In genomic region chr6:96899599-96899998, GRCh38 we compare ENCODE assay signal across 24 cellular contexts. TPM values are rescaled to one million over a fixed set of nuclear protein-coding genes. Genes with fewer than 3 reads are reported as not detected.
DNase-seq lines count a peak whose midpoint lies in the region; ATAC-seq and TF ChIP-seq lines count a peak whose summit lies in the region.
"Had no signal": no experiment of that assay in that cellular context is flagged by ENCODE, and none has a peak within 500 bp of the region (broad histone marks: within the 10 kb centered on the region; RNA-seq: fewer than 3 reads in every experiment).

No MANE protein-coding gene starts in this region.

- H3K9me3 ChIP-seq in CD8-positive, alpha-beta memory T cell (ENCODE audit: low read length): no peaks in the 10 kb centered on the region
- H3K9me3 ChIP-seq in WERI-Rb-1 (ENCODE audit: severe bottlenecking) (no peaks in the 10 kb centered on the region), esophagus muscularis mucosa (no peaks in the 10 kb centered on the region), gastrocnemius medialis (no peaks in the 10 kb centered on the region), osteoblast (ENCODE audit: low read depth, low read length) (no peaks in the 10 kb centered on the region), HAP-1 (no peaks in the 10 kb centered on the region)
- H3K9me3 ChIP-seq: pancreas, testis had no signal

- DNase-seq in CD8-positive, alpha-beta memory T cell: no peak
- no peak for DNase-seq in WERI-Rb-1
- DNase-seq in esophagus muscularis mucosa (ENCODE audit: extremely low spot score): no peak
- no peak for DNase-seq in gastrocnemius medialis
- DNase-seq in osteoblast (ENCODE audit: insufficient read length, low spot score, missing footprints): no peak
- no peak for DNase-seq in HAP-1 (ENCODE audit: low spot score in 2 of 2)
- no peak for DNase-seq in SW480 (ENCODE audit: low spot score)
- DNase-seq: activated CD4-positive, alpha-beta T cell treated with anti-CD3 and anti-CD28 coated beads, Interleukin-2, amount 10 ng/mL, durations not matched to agents 24 days and 14 days; activated naive CD4-positive, alpha-beta T cell; activated T-cell treated with anti-CD3 and anti-CD28 coated beads, Interleukin-2, amount 50 U/mL, for 24 hours; left ventricle myocardium superior; MV-4-11; pancreas; stimulated activated CD4-positive, alpha-beta T cell treated with anti-CD3 and anti-CD28 coated beads, Interleukin-4, amount 100 ng/mL, for 4 hours had no signal

- H3K79me2 ChIP-seq in osteoblast (ENCODE audit: insufficient read depth, low read length): peaks cover 20% of the 10 kb centered on the region

- peaks cover 2 to 7% of the 10 kb centered on the region in 2 donors for H3K27me3 Mint-ChIP-seq in CD8-positive, alpha-beta memory T cell

- H3K9me3 Mint-ChIP-seq in CD8-positive, alpha-beta memory T cell: no peaks in the 10 kb centered on the region
- H3K9me3 Mint-ChIP-seq: activated CD4-positive, alpha-beta T cell treated with anti-CD3 and anti-CD28 coated beads, Interleukin-2, amount 10 ng/mL, durations not matched to agents 24 days and 14 days; activated T-cell treated with anti-CD3 and anti-CD28 coated beads, Interleukin-2, amount 50 U/mL, for 24 hours; dendritic cell treated with granulocyte-macrophage colony-stimulating factor and Interleukin-4, amounts not matched to agents 40 ng/mL and 50 ng/mL, for 4 days; HFFc6; natural killer cell treated with Interleukin-12 subunit alpha and Interleukin-12 subunit beta and Interleukin-15 and Interleukin-18, amount 100 ng/mL, for 72 hours; stimulated activated memory B cell treated with anti-CD40 and anti-IgM and Interleukin-4, amounts not matched to agents 10 μg/mL and 1 μg/mL and 100 μg/mL, for 72 hours; T-helper 2 cell treated with Interferon-gamma antibody and Interleukin-4, amounts not matched to agents 5 μg/mL and 100 μg/mL, for 36 hours had no signal

- H3K4me3 ChIP-seq in CD8-positive, alpha-beta memory T cell (ENCODE audit: low read length): no peak overlapping the region
- H3K4me3 ChIP-seq in WERI-Rb-1 (ENCODE audit: low read depth, low read length) (no peak overlapping the region), esophagus muscularis mucosa (no peak overlapping the region), gastrocnemius medialis (no peak overlapping the region), osteoblast (ENCODE audit: insufficient read depth, low read length) (no peak overlapping the region), HAP-1 (no peak overlapping the region)
- H3K4me3 ChIP-seq: pancreas, testis had no signal

- H3K4me1 Mint-ChIP-seq in CD8-positive, alpha-beta memory T cell: peaks cover 22 to 42% (median 37%) of the 10 kb centered on the region in 3 donors

- no peak overlapping the region for H3K4me2 ChIP-seq in osteoblast (ENCODE audit: insufficient read depth, low read length)

- TF ChIP-seq EP300 in esophagus muscularis mucosa (IDR thresholded peaks at IDR 0.05): no peak

- TF ChIP-seq POLR2A in esophagus muscularis mucosa (IDR thresholded peaks at IDR 0.05; ENCODE audit: low read depth): no peak
- TF ChIP-seq POLR2A in gastrocnemius medialis (IDR thresholded peaks at IDR 0.05): no peak

- H2AFZ ChIP-seq in osteoblast (ENCODE audit: low read length): no peak overlapping the region

- H4K20me1 ChIP-seq in osteoblast (ENCODE audit: insufficient read depth, low read length): no peaks in the 10 kb centered on the region

- TF ChIP-seq CTCF in WERI-Rb-1 (IDR thresholded peaks at IDR 0.05; ENCODE audit: low read depth, low read length): no peak
- no peak for TF ChIP-seq CTCF in esophagus muscularis mucosa (IDR thresholded peaks at IDR 0.05)
- TF ChIP-seq CTCF in gastrocnemius medialis (IDR thresholded peaks at IDR 0.05 in 4 of 5, conservative IDR thresholded peaks at IDR 0.05 in 1 of 5): no peak
- no peak for TF ChIP-seq CTCF in osteoblast (IDR thresholded peaks at IDR 0.05; ENCODE audit: extremely low read depth, low read depth, low read length)

- in situ Hi-C loops in gastrocnemius medialis (cut with MboI; ENCODE audit: low sequenced_read_pairs in 4 of 4) (loop anchor here in 3 of 4 donors (10.0 to 25.0 kb wide), 2 partner anchors 362 to 375 kb away; partner anchors contain the start of gene UFL1 (in 1 of the 3)), HAP-1 (cut with MboI; ENCODE audit: low sequenced_read_pairs) (loop anchor here (25.0 kb wide), 1 partner anchor 262 kb away; no protein-coding TSS in a partner anchor)

- no peak overlapping the region for H3K27ac ChIP-seq in CD8-positive, alpha-beta memory T cell (ENCODE audit: low read depth, low read length)
- H3K27ac ChIP-seq in WERI-Rb-1 (peak overlapping the region; percentile 74), esophagus muscularis mucosa (replicated peaks in 1 of 4) (peak overlapping the region in 3 of 4 donors; percentile 89 to 94 (median 92)), gastrocnemius medialis (peak overlapping the region; percentile 92 to 97 (median 96)), osteoblast (ENCODE audit: low read depth, low read length) (no peak overlapping the region)
- H3K27ac ChIP-seq: C4-2B had no signal

- ATAC-seq in gastrocnemius medialis: no peak
- ATAC-seq in HG03565 (IDR thresholded peaks at IDR 0.05; ENCODE audit: unreplicated experiment): no peak
- ATAC-seq: HepG2; left ventricle myocardium superior; natural killer cell treated with Interleukin-12 subunit alpha and Interleukin-12 subunit beta and Interleukin-15 and Interleukin-18, amount 100 ng/mL, for 72 hours; right cardiac atrium; stimulated activated memory B cell treated with anti-CD40 and anti-IgM and Interleukin-4, amounts not matched to agents 10 μg/mL and 1 μg/mL and 100 μg/mL, for 72 hours had no signal

- no peaks in the 10 kb centered on the region for H3K27me3 ChIP-seq in CD8-positive, alpha-beta memory T cell (ENCODE audit: insufficient read depth, low read length, poor library complexity, severe bottlenecking)
- H3K27me3 ChIP-seq in WERI-Rb-1 (ENCODE audit: insufficient read depth, low read depth, severe bottlenecking) (no peaks in the 10 kb centered on the region), esophagus muscularis mucosa (peaks cover 0 to 4% (median 0%) of the 10 kb centered on the region in 4 donors), gastrocnemius medialis (no peaks in the 10 kb centered on the region), osteoblast (ENCODE audit: insufficient read depth, low read length) (peaks cover 4% of the 10 kb centered on the region), HAP-1 (ENCODE audit: low read depth) (no peaks in the 10 kb centered on the region)
- H3K27me3 ChIP-seq: pancreas, testis had no signal

- H3K27ac Mint-ChIP-seq in CD8-positive, alpha-beta memory T cell: peak overlapping the region in 1 of 8 donors; percentile 47
- H3K27ac Mint-ChIP-seq: activated CD4-positive, alpha-beta T cell treated with anti-CD3 and anti-CD28 coated beads, Interleukin-2, amount 10 ng/mL, durations not matched to agents 24 days and 14 days; activated T-cell treated with anti-CD3 and anti-CD28 coated beads, Interleukin-2, amount 50 U/mL, for 24 hours; dendritic cell treated with granulocyte-macrophage colony-stimulating factor and Interleukin-4, amounts not matched to agents 40 ng/mL and 50 ng/mL, for 4 days; stimulated activated memory B cell treated with anti-CD40 and anti-IgM and Interleukin-4, amounts not matched to agents 10 μg/mL and 1 μg/mL and 100 μg/mL, for 72 hours; T-helper 2 cell treated with Interferon-gamma antibody and Interleukin-4, amounts not matched to agents 5 μg/mL and 100 μg/mL, for 36 hours had no signal

- H3K4me1 ChIP-seq in CD8-positive, alpha-beta memory T cell (ENCODE audit: insufficient read depth, low read length): peaks cover 32% of the 10 kb centered on the region
- H3K4me1 ChIP-seq in esophagus muscularis mucosa (peaks cover 32 to 39% (median 36%) of the 10 kb centered on the region in 4 donors), gastrocnemius medialis (peaks cover 31 to 33% of the 10 kb centered on the region in 2 donors), osteoblast (ENCODE audit: insufficient read depth, low read length) (peaks cover 15% of the 10 kb centered on the region), HAP-1 (peaks cover 20% of the 10 kb centered on the region)
- H3K4me1 ChIP-seq: testis had no signal

- no peaks in the 10 kb centered on the region for H3K36me3 ChIP-seq in CD8-positive, alpha-beta memory T cell (ENCODE audit: insufficient read depth, low read length)
- H3K36me3 ChIP-seq in WERI-Rb-1 (peaks cover 16% of the 10 kb centered on the region), esophagus muscularis mucosa (peaks cover 0 to 19% (median 11%) of the 10 kb centered on the region in 4 donors), gastrocnemius medialis (peaks cover 0 to 18% of the 10 kb centered on the region in 2 donors), osteoblast (ENCODE audit: insufficient read depth, low read length) (no peaks in the 10 kb centered on the region), HAP-1 (replicated peaks) (peaks cover 16% of the 10 kb centered on the region)

- POLR2A ChIA-PET in CD8-positive, alpha-beta memory T cell (lab: Charles Lee): interaction anchor here (1.0 kb wide), 1 partner anchor 25 kb away, joined by 4 read pairs; the partner anchor contains the start of gene KLHL32

- CTCF ChIA-PET in CD8-positive, alpha-beta memory T cell (lab: Charles Lee): interaction anchor here (1.3 to 3.3 kb wide), 5 partner anchors 8 to 63 kb away, joined by 3 to 15 read pairs (median 6); partner anchors contain the start of gene KLHL32

- H3K36me3 Mint-ChIP-seq in CD8-positive, alpha-beta memory T cell: peaks cover 0 to 23% (median 0%) of the 10 kb centered on the region in 3 donors

- intact Hi-C loops in esophagus muscularis mucosa (cut with DNase I): loop anchor here (2.0 to 10.0 kb wide), 5 partner anchors 62 to 385 kb away; partner anchors contain the start of genes GPR63, MMS22L and UFL1
- intact Hi-C loops in gastrocnemius medialis (cut with DNase I; ENCODE audit: low total_unique reads): loop anchor here (2.0 to 5.0 kb wide), 3 partner anchors 377 to 495 kb away; partner anchors contain the start of genes MMS22L and UFL1

- H3K4me3 Mint-ChIP-seq in CD8-positive, alpha-beta memory T cell: peak overlapping the region in 4 of 7 donors; percentile 15 to 48 (median 40)
- H3K4me3 Mint-ChIP-seq: activated CD4-positive, alpha-beta T cell treated with anti-CD3 and anti-CD28 coated beads, Interleukin-2, amount 10 ng/mL, durations not matched to agents 24 days and 14 days; activated T-cell treated with anti-CD3 and anti-CD28 coated beads, Interleukin-2, amount 50 U/mL, for 24 hours; dendritic cell treated with granulocyte-macrophage colony-stimulating factor and Interleukin-4, amounts not matched to agents 40 ng/mL and 50 ng/mL, for 4 days; stimulated activated memory B cell treated with anti-CD40 and anti-IgM and Interleukin-4, amounts not matched to agents 10 μg/mL and 1 μg/mL and 100 μg/mL, for 72 hours had no signal

RNA-seq across cellular contexts. Expression of gene NDUFAF4, which starts 1.9 kb away (rescaled TPM):
- total RNA-seq in CD8-positive, alpha-beta memory T cell: 10 to 100 TPM; 69.3 to 76.5 TPM
- polyA plus RNA-seq in CD8-positive, alpha-beta memory T cell: 84.9 TPM
- total RNA-seq in esophagus muscularis mucosa: 10 to 100 TPM; 26.1 to 36.2 (median 31.0) TPM
- 10 to 100 TPM; 31.3 to 63.9 (median 45.8) TPM for total RNA-seq in gastrocnemius medialis
- total RNA-seq in osteoblast: 6.5 and 9.7 TPM in 2 replicates

RNA-seq across cellular contexts. Expression of gene KLHL32, which starts 24.9 kb away (rescaled TPM):
- under 1 TPM; 0.55 to 0.83 TPM for total RNA-seq in CD8-positive, alpha-beta memory T cell
- polyA plus RNA-seq in CD8-positive, alpha-beta memory T cell: 0.84 TPM
- total RNA-seq in esophagus muscularis mucosa (under 1 TPM in 1 of 4 donors, not detected in 3; 0.11 TPM), gastrocnemius medialis (1 to 10 TPM in 2 of 4 donors, not detected in 2; 1.8 to 2.2 TPM), osteoblast (not detected in 2 replicates)
- total RNA-seq: HFFc6; natural killer cell treated with Interleukin-12 subunit alpha and Interleukin-12 subunit beta and Interleukin-15 and Interleukin-18, amount 100 ng/mL, for 72 hours had no signal

Comparison
In these comparisons a context has a peak if more than half of its experiments do, and no peak if none do; other contexts are left out.
1. H3K27ac ChIP-seq: peak in WERI-Rb-1 (single experiment), esophagus muscularis mucosa (3 of 4) and gastrocnemius medialis (4 of 4); none in CD8-positive, alpha-beta memory T cell (single experiment) and osteoblast (single experiment).